Comparison of ENCODE assay signal across 8 cellular contexts in genomic region chr6:146785001-146785585, GRCh38.
A peak's percentile ranks its signal among the peaks of the same experiment; 100 is the strongest.
DNase-seq lines count a peak whose midpoint lies in the region; ATAC-seq, FAIRE-seq and TF ChIP-seq lines count a peak whose summit lies in the region.

No MANE protein-coding gene starts in this region.

- FAIRE-seq in G401.6 (lab: Jason Lieb, UNC) (peak; percentile 62), bronchial epithelial cell (lab: Jason Lieb, UNC) (no peak)

- intact Hi-C loops in naive thymus-derived CD4-positive, alpha-beta T cell (cut with micrococcal nuclease): loop anchor here in 1 of 2 donors (10.0 kb wide), 1 partner anchor 240 kb away; the partner anchor contains the start of gene RAB32

- 0 out of 2 replicates have a peak overlapping the region, but pooled peaks have one; percentile 0 for H2AFZ ChIP-seq in GM23338
- no peak overlapping the region for H2AFZ ChIP-seq in OCI-LY1 (ENCODE audit: low read length)

- H3F3A ChIP-seq in GM23338 (replicated peaks; ENCODE audit: low read depth) (no peaks in the 10 kb centered on the region), OCI-LY1 (ENCODE audit: insufficient read depth, low read length) (no peaks in the 10 kb centered on the region)

- no peak overlapping the region for H3K27ac ChIP-seq in 22Rv1
- H3K27ac ChIP-seq in GM23338 (ENCODE audit: low read depth): no peak overlapping the region
- no peak overlapping the region for H3K27ac ChIP-seq in OCI-LY1 (ENCODE audit: low read depth, low read length, poor library complexity, severe bottlenecking)
- H3K27ac ChIP-seq in naive thymus-derived CD4-positive, alpha-beta T cell (ENCODE audit: low read depth, low read length): no peak overlapping the region

- H3K9me3 ChIP-seq in OCI-LY1 (ENCODE audit: low read length): no peaks in the 10 kb centered on the region
- no peaks in the 10 kb centered on the region for H3K9me3 ChIP-seq in naive thymus-derived CD4-positive, alpha-beta T cell (ENCODE audit: control insufficient read depth in 2 of 3, low read length in 3 of 3)

- H4K20me1 ChIP-seq in GM23338 (replicated peaks; ENCODE audit: insufficient read depth) (no peaks in the 10 kb centered on the region), OCI-LY1 (ENCODE audit: insufficient read depth, low read length) (no peaks in the 10 kb centered on the region)

- TF ChIP-seq CTCF in 22Rv1 (IDR thresholded peaks at IDR 0.05): peak; percentile 84
- TF ChIP-seq CTCF in GM23338 (conservative IDR thresholded peaks at IDR 0.05; ENCODE audit: low read depth in 2 of 2): peak; percentile 68 to 85
- peak; percentile 56 for TF ChIP-seq CTCF in OCI-LY1 (IDR thresholded peaks at IDR 0.05; ENCODE audit: low read length)
- TF ChIP-seq CTCF in bronchial epithelial cell (IDR thresholded peaks at IDR 0.05; ENCODE audit: insufficient read depth, low read length, severe bottlenecking): peak; percentile 54
- no peak for TF ChIP-seq CTCF in omental fat pad (IDR thresholded peaks at IDR 0.05)

- no peaks in the 10 kb centered on the region; the same call in 1 of the 2 replicates for H3K4me1 ChIP-seq in GM23338 (ENCODE audit: insufficient read depth)
- no peaks in the 10 kb centered on the region for H3K4me1 ChIP-seq in OCI-LY1 (ENCODE audit: insufficient read depth, low read length, severe bottlenecking)
- no peaks in the 10 kb centered on the region for H3K4me1 ChIP-seq in naive thymus-derived CD4-positive, alpha-beta T cell (ENCODE audit: control insufficient read depth in 2 of 2, insufficient read depth in 2 of 2, low read length in 2 of 2)

- no peaks in the 10 kb centered on the region; the same call in 2 of the 3 replicates for H3K9me3 Mint-ChIP-seq in GM23338
- no peaks in the 10 kb centered on the region for H3K9me3 Mint-ChIP-seq in naive thymus-derived CD4-positive, alpha-beta T cell

- H3K9me2 ChIP-seq in GM23338 (ENCODE audit: insufficient read depth): no peaks in the 10 kb centered on the region
- no peaks in the 10 kb centered on the region for H3K9me2 ChIP-seq in OCI-LY1 (ENCODE audit: low read depth, low read length)

- peak; percentile 98 for ATAC-seq in GM23338
- peak; percentile 92 for ATAC-seq in naive thymus-derived CD4-positive, alpha-beta T cell
- no peak for ATAC-seq in omental fat pad (ENCODE audit: low FRiP score)

- H3K36me3 ChIP-seq in GM23338 (ENCODE audit: insufficient read depth) (no peaks in the 10 kb centered on the region), OCI-LY1 (ENCODE audit: insufficient read depth, low read length) (no peaks in the 10 kb centered on the region), bronchial epithelial cell (ENCODE audit: control insufficient read depth, insufficient read depth, low read length) (no peaks in the 10 kb centered on the region)
- no peaks in the 10 kb centered on the region for H3K36me3 ChIP-seq in naive thymus-derived CD4-positive, alpha-beta T cell (ENCODE audit: control insufficient read depth in 2 of 3, insufficient read depth in 3 of 3, low read length in 3 of 3)

- no peak overlapping the region for H3K4me3 ChIP-seq in GM23338
- no peak overlapping the region for H3K4me3 ChIP-seq in OCI-LY1 (ENCODE audit: low read depth, low read length, poor library complexity, severe bottlenecking)
- H3K4me3 ChIP-seq in bronchial epithelial cell (ENCODE audit: low read depth, low read length): no peak overlapping the region
- H3K4me3 ChIP-seq in naive thymus-derived CD4-positive, alpha-beta T cell (ENCODE audit: low read length): no peak overlapping the region

- H3K27me3 ChIP-seq in GM23338 (ENCODE audit: insufficient read depth) (no peaks in the 10 kb centered on the region), OCI-LY1 (ENCODE audit: insufficient read depth, low read length) (no peaks in the 10 kb centered on the region), bronchial epithelial cell (ENCODE audit: control insufficient read depth, insufficient read depth, low read length) (no peaks in the 10 kb centered on the region)
- no peaks in the 10 kb centered on the region for H3K27me3 ChIP-seq in naive thymus-derived CD4-positive, alpha-beta T cell (ENCODE audit: control insufficient read depth in 2 of 2, insufficient read depth in 2 of 2, low read length in 2 of 2)

- H3K27me3 Mint-ChIP-seq in GM23338 (ENCODE audit: insufficient read depth, low read depth, poor library complexity): no peaks in the 10 kb centered on the region
- H3K27me3 Mint-ChIP-seq in naive thymus-derived CD4-positive, alpha-beta T cell: peaks cover 0 to 11% (median 0%) of the 10 kb centered on the region in 5 donors

- H3K4me3 Mint-ChIP-seq in GM23338: no peak overlapping the region
- H3K4me3 Mint-ChIP-seq in naive thymus-derived CD4-positive, alpha-beta T cell: no peak overlapping the region

- POLR2A ChIA-PET in naive thymus-derived CD4-positive, alpha-beta T cell (lab: Charles Lee): no interaction called here

- DNase-seq in GM23338 (ENCODE audit: low spot score) (peak; percentile 85), KG1 (lab: John Stamatoyannopoulos, UW) (peak; percentile 44), bronchial epithelial cell (ENCODE audit: low read depth) (peak; percentile 46), omental fat pad (ENCODE audit: low spot score) (no peak)
- peak in 6 of 9 donors; percentile 17 to 56 (median 45) for DNase-seq in naive thymus-derived CD4-positive, alpha-beta T cell

- H3K9ac ChIP-seq in OCI-LY1 (ENCODE audit: low read length): no peak overlapping the region

- H3K36me3 Mint-ChIP-seq in GM23338 (ENCODE audit: low read depth): no peaks in the 10 kb centered on the region
- no peaks in the 10 kb centered on the region for H3K36me3 Mint-ChIP-seq in naive thymus-derived CD4-positive, alpha-beta T cell

- no peak overlapping the region for H3K27ac Mint-ChIP-seq in GM23338
- H3K27ac Mint-ChIP-seq in naive thymus-derived CD4-positive, alpha-beta T cell: no peak overlapping the region

- H3K79me2 ChIP-seq in GM23338 (replicated peaks; ENCODE audit: insufficient read depth) (no peaks in the 10 kb centered on the region), OCI-LY1 (ENCODE audit: insufficient read depth, low read length) (no peaks in the 10 kb centered on the region)

- H3K4me2 ChIP-seq in GM23338 (peak overlapping the region; percentile 23; the same call in 1 of the 2 replicates), OCI-LY1 (ENCODE audit: low read length) (no peak overlapping the region)

- CTCF ChIA-PET in naive thymus-derived CD4-positive, alpha-beta T cell (lab: Charles Lee): interaction anchor here (0.6 to 0.8 kb wide), 3 partner anchors 52 to 914 kb away, joined by 3 to 4 read pairs (median 3); no protein-coding TSS in a partner anchor

- peaks cover 6% of the 10 kb centered on the region; the same call in 1 of the 3 replicates for H3K4me1 Mint-ChIP-seq in GM23338
- peaks cover 0 to 13% (median 3%) of the 10 kb centered on the region in 7 donors for H3K4me1 Mint-ChIP-seq in naive thymus-derived CD4-positive, alpha-beta T cell

TF ChIP-seq in GM23338, 12 proteins besides CTCF, POLR2A, EP300 and RAD21 (continues in another document):
- no peak for TF ChIP-seq NANOG (IDR thresholded peaks at IDR 0.05; ENCODE audit: borderline replicate concordance)
- no peak for TF ChIP-seq EZH2 (IDR thresholded peaks at IDR 0.05; ENCODE audit: low read depth, unreplicated experiment)
- no peak for TF ChIP-seq STAT1 (IDR thresholded peaks at IDR 0.05; ENCODE audit: unreplicated experiment)
- no peak for TF ChIP-seq ZNF114 (CRISPR knock-in tag; IDR thresholded peaks at IDR 0.05)
- TF ChIP-seq REST (IDR thresholded peaks at IDR 0.05; ENCODE audit: unreplicated experiment): no peak

Comparison
In these comparisons a context has a peak if more than half of its experiments do, and no peak if none do; other contexts are left out.
1. CTCF ChIP-seq: peak in 22Rv1 (single experiment), GM23338 (2 of 2), OCI-LY1 (single experiment) and bronchial epithelial cell (single experiment); none in omental fat pad (0 of 3).